Comparison of ENCODE assay signal across 27 cellular contexts in genomic region chr7:111003883-111004282, GRCh38.
"Had no signal": no experiment of that assay in that cellular context is flagged by ENCODE, and none has a peak within 500 bp of the region (broad histone marks: within the 10 kb centered on the region; RNA-seq: fewer than 3 reads in every experiment).

No MANE protein-coding gene starts in this region.

- DNase-seq: activated B cell treated with CpG ODN at 0.5 μM for 24 hours; activated CD4-positive, alpha-beta memory T cell treated with anti-CD3 and anti-CD28 coated beads for 36 hours; activated CD4-positive, alpha-beta T cell treated with anti-CD3 and anti-CD28 coated beads, Interleukin-2, amount 50 U/mL, for 1 hour; activated gamma-delta T cell; activated naive CD4-positive, alpha-beta T cell treated with Interleukin-2 at 50 U/mL for 16 hours; activated T-cell treated with anti-CD3 and anti-CD28 coated beads, Interleukin-2, amount 50 U/mL, for 1 hour; amygdala; NCI-H1092 treated with DMSO at 0.1 percent for 48 hours; NCI-H1417; NCI-H146; NCI-H187; NCI-H2029 treated with DMSO at 0.1 percent for 48 hours; NCI-H2107; NCI-H2171; NCI-H510A; NCI-H526; NCI-H748 treated with DMSO at 0.1 percent for 48 hours; NK-92 treated with Interleukin-12 subunit alpha and Interleukin-12 subunit beta, amount 100 ng/mL, for 24 hours; PC-3; SIG-M5; T-cell; T-helper 17 cell had no signal

- ATAC-seq: K562, PC-3, Right ventricle myocardium inferior, SK-N-SH treated with all-trans-retinoic acid at 6 μM for 48 hours, T-cell, T-helper 17 cell had no signal

- H3K4me1 Mint-ChIP-seq: activated B cell treated with CpG ODN at 0.5 μM for 24 hours; central memory CD8-positive, alpha-beta T cell had no signal

- H3K27ac Mint-ChIP-seq: activated B cell treated with CpG ODN at 0.5 μM for 24 hours; activated CD4-positive, alpha-beta memory T cell treated with anti-CD3 and anti-CD28 coated beads for 36 hours; activated naive CD8-positive, alpha-beta T cell; T-cell; T-helper 17 cell had no signal

- H3K27me3 Mint-ChIP-seq: activated B cell treated with CpG ODN at 0.5 μM for 24 hours; activated CD4-positive, alpha-beta memory T cell treated with anti-CD3 and anti-CD28 coated beads for 36 hours; activated naive CD8-positive, alpha-beta T cell; central memory CD8-positive, alpha-beta T cell; T-cell; T-helper 17 cell had no signal

- H3K4me3 Mint-ChIP-seq: activated B cell treated with CpG ODN at 0.5 μM for 24 hours; activated CD4-positive, alpha-beta memory T cell treated with anti-CD3 and anti-CD28 coated beads for 36 hours; activated naive CD8-positive, alpha-beta T cell; central memory CD8-positive, alpha-beta T cell; T-cell; T-helper 17 cell had no signal

- H3K9me3 Mint-ChIP-seq: activated B cell treated with CpG ODN at 0.5 μM for 24 hours; activated CD4-positive, alpha-beta memory T cell treated with anti-CD3 and anti-CD28 coated beads for 36 hours; central memory CD8-positive, alpha-beta T cell had no signal
